Comparison of ENCODE assay signal across 9 cellular contexts in the genomic region with DNA sequence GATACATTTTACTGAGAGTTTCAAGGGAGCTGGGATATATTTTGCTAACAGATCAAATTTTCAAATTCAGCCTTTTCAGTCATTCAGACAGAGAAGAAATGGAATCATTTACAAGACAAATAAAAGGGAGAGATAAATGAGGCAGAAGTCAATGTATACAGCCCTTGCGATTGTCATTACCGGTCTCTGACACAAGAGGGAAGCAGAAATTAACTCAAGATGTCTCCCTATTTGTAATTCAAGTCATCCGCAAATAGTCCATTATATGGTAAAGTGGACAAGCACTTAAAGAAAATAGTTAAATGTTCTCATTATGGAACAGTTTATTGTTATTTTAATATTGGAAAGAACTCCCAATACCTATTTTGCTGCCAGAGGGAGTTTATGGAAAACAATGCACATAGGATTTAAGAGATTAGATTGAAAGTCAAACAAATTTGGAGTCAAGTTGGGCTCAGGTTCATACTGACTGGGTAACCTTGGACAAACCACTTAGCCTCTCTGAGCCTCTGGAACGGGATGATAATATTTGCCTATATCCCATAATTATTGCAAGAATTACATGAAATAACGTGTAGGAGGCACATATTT.
A peak's percentile ranks its signal among the peaks of the same experiment; 100 is the strongest.
DNase-seq lines count a peak whose midpoint lies in the region; ATAC-seq and TF ChIP-seq lines count a peak whose summit lies in the region.
"Had no signal": no experiment of that assay in that cellular context is flagged by ENCODE, and none has a peak within 500 bp of the region (broad histone marks: within the 10 kb centered on the region; RNA-seq: fewer than 3 reads in every experiment).

No MANE protein-coding gene starts in this region.

- H3K4me1 Mint-ChIP-seq in activated naive CD4-positive, alpha-beta T cell treated with anti-CD3 and anti-CD28 coated beads, Interleukin-2, amount 10 ng/mL, durations not matched to agents 7 days and 5 days, result peaks cover 30% of the 10 kb centered on the region
- H3K4me1 Mint-ChIP-seq in MCF 10A (ENCODE audit: insufficient read depth, unreplicated experiment), result peaks cover 4% of the 10 kb centered on the region
- H3K4me1 Mint-ChIP-seq in stimulated activated naive CD8-positive, alpha-beta T cell treated with anti-CD3 and anti-CD28 coated beads, Interleukin-15, amount 100 ng/mL, for 72 hours, result peaks cover 28% of the 10 kb centered on the region

- no peaks in the 10 kb centered on the region for H3K4me1 ChIP-seq in right lobe of liver

- H3K27me3 ChIP-seq in right lobe of liver, result no peaks in the 10 kb centered on the region

- WGBS in right lobe of liver (ENCODE audit: insufficient coverage, low coverage, low lambda C conversion rate, missing lambda C conversion rate), result 21% methylated on average over 5 of the region's 5 CpGs

- peak; percentile 28 for DNase-seq in activated naive CD4-positive, alpha-beta T cell treated with anti-CD3 and anti-CD28 coated beads, Interleukin-2, amount 10 ng/mL, durations not matched to agents 7 days and 5 days
- DNase-seq in activated naive CD4-positive, alpha-beta T cell treated with Interleukin-2 at 50 U/mL for 16 hours, result no peak
- peak; percentile 33 for DNase-seq in NCI-H146 (lab: John Stamatoyannopoulos, UW)
- peak; percentile 64 for DNase-seq in MCF 10A (ENCODE audit: unreplicated experiment)
- DNase-seq in right lobe of liver, result no peak
- no peak for DNase-seq in NCI-H1048 (lab: John Stamatoyannopoulos, UW)
- no peak for DNase-seq in stimulated activated naive CD8-positive, alpha-beta T cell treated with anti-CD3 and anti-CD28 coated beads, Interleukin-15, amount 100 ng/mL, for 72 hours
- DNase-seq in NCI-H774 (lab: John Stamatoyannopoulos, UW), result no peak

- H3K9me3 ChIP-seq in right lobe of liver, result no peaks in the 10 kb centered on the region

- no peaks in the 10 kb centered on the region for H3K36me3 Mint-ChIP-seq in activated naive CD4-positive, alpha-beta T cell treated with anti-CD3 and anti-CD28 coated beads, Interleukin-2, amount 10 ng/mL, durations not matched to agents 7 days and 5 days
- no peaks in the 10 kb centered on the region for H3K36me3 Mint-ChIP-seq in MCF 10A (ENCODE audit: insufficient read depth, unreplicated experiment)
- H3K36me3 Mint-ChIP-seq: activated naive CD8-positive, alpha-beta T cell had no signal

- TF ChIP-seq POLR2A in right lobe of liver (IDR thresholded peaks at IDR 0.05), result no peak

- ATAC-seq in right lobe of liver, result peak; percentile 65 to 79 (median 76)
- ATAC-seq in stimulated activated naive CD8-positive, alpha-beta T cell treated with anti-CD3 and anti-CD28 coated beads, Interleukin-15, amount 100 ng/mL, for 72 hours, result no peak

- CTCF ChIA-PET in activated naive CD4-positive, alpha-beta T cell treated with anti-CD3 and anti-CD28 coated beads, Interleukin-2, amount 10 ng/mL, durations not matched to agents 7 days and 5 days (lab: Charles Lee), result interaction anchor here (0.7 to 4.2 kb wide), 14 partner anchors 10 to 747 kb away, joined by 3 to 48 read pairs (median 6); no protein-coding TSS in a partner anchor
- CTCF ChIA-PET in MCF 10A (lab: Yijun Ruan, JAX), result interaction anchor here (0.5 to 5.7 kb wide), 26 partner anchors 9 to 749 kb away, joined by 3 to 67 read pairs (median 5); a partner anchor contains a TSS

- no peaks in the 10 kb centered on the region for H3K9me3 Mint-ChIP-seq in activated naive CD4-positive, alpha-beta T cell treated with anti-CD3 and anti-CD28 coated beads, Interleukin-2, amount 10 ng/mL, durations not matched to agents 7 days and 5 days
- H3K9me3 Mint-ChIP-seq in MCF 10A (ENCODE audit: unreplicated experiment), result no peaks in the 10 kb centered on the region
- H3K9me3 Mint-ChIP-seq in stimulated activated naive CD8-positive, alpha-beta T cell treated with anti-CD3 and anti-CD28 coated beads, Interleukin-15, amount 100 ng/mL, for 72 hours, result no peaks in the 10 kb centered on the region

- no peak overlapping the region for H3K4me3 ChIP-seq in right lobe of liver

- intact Hi-C loops in MCF 10A (cut with micrococcal nuclease), result loop anchor here (1.0 to 5.0 kb wide), 3 partner anchors 113 to 748 kb away; no protein-coding TSS in a partner anchor
- intact Hi-C loops in right lobe of liver (cut with DNase I), result loop anchor here in 1 of 2 donors (10.0 kb wide), 1 partner anchor 245 kb away; no protein-coding TSS in a partner anchor

- no peaks in the 10 kb centered on the region for H3K36me3 ChIP-seq in right lobe of liver

- POLR2A ChIA-PET in MCF 10A (lab: Yijun Ruan, JAX), result interaction anchor here (0.6 to 2.1 kb wide), 3 partner anchors 192 to 752 kb away, joined by 3 to 8 read pairs (median 7); no protein-coding TSS in a partner anchor

- no peak overlapping the region for H3K27ac Mint-ChIP-seq in activated naive CD4-positive, alpha-beta T cell treated with anti-CD3 and anti-CD28 coated beads, Interleukin-2, amount 10 ng/mL, durations not matched to agents 7 days and 5 days
- no peak overlapping the region for H3K27ac Mint-ChIP-seq in MCF 10A (ENCODE audit: low read depth, unreplicated experiment)
- no peak overlapping the region for H3K27ac Mint-ChIP-seq in stimulated activated naive CD8-positive, alpha-beta T cell treated with anti-CD3 and anti-CD28 coated beads, Interleukin-15, amount 100 ng/mL, for 72 hours
- H3K27ac Mint-ChIP-seq: activated naive CD8-positive, alpha-beta T cell had no signal

- H3K27me3 Mint-ChIP-seq in activated naive CD4-positive, alpha-beta T cell treated with anti-CD3 and anti-CD28 coated beads, Interleukin-2, amount 10 ng/mL, durations not matched to agents 7 days and 5 days, result peaks cover 23% of the 10 kb centered on the region
- H3K27me3 Mint-ChIP-seq in MCF 10A (ENCODE audit: insufficient read depth, unreplicated experiment), result no peaks in the 10 kb centered on the region
- H3K27me3 Mint-ChIP-seq in stimulated activated naive CD8-positive, alpha-beta T cell treated with anti-CD3 and anti-CD28 coated beads, Interleukin-15, amount 100 ng/mL, for 72 hours, result no peaks in the 10 kb centered on the region
- H3K27me3 Mint-ChIP-seq: activated naive CD8-positive, alpha-beta T cell had no signal

- no peak overlapping the region for H3K4me3 Mint-ChIP-seq in activated naive CD4-positive, alpha-beta T cell treated with anti-CD3 and anti-CD28 coated beads, Interleukin-2, amount 10 ng/mL, durations not matched to agents 7 days and 5 days
- no peak overlapping the region for H3K4me3 Mint-ChIP-seq in MCF 10A (ENCODE audit: unreplicated experiment)
- H3K4me3 Mint-ChIP-seq in stimulated activated naive CD8-positive, alpha-beta T cell treated with anti-CD3 and anti-CD28 coated beads, Interleukin-15, amount 100 ng/mL, for 72 hours, result no peak overlapping the region
- H3K4me3 Mint-ChIP-seq: activated naive CD8-positive, alpha-beta T cell had no signal

- no peak overlapping the region for H3K27ac ChIP-seq in right lobe of liver

- no TSS peak for BruUV-seq in MCF 10A (replicated peaks; lab: Mats Ljungman, UMichigan)

- TF ChIP-seq CTCF in MCF 10A (IDR thresholded peaks at IDR 0.05; ENCODE audit: unreplicated experiment) (peak; percentile 84), right lobe of liver (IDR thresholded peaks at IDR 0.05) (peak; percentile 52 to 63 (median 62))

Comparison
In these comparisons a context has a peak if more than half of its experiments do, and no peak if none do; other contexts are left out.
1. DNase-seq: peak in activated naive CD4-positive, alpha-beta T cell treated with anti-CD3 and anti-CD28 coated beads, Interleukin-2, amount 10 ng/mL, durations not matched to agents 7 days and 5 days (single experiment), NCI-H146 (single experiment) and MCF 10A (single experiment); none in activated naive CD4-positive, alpha-beta T cell treated with Interleukin-2 at 50 U/mL for 16 hours (single experiment), right lobe of liver (0 of 3), NCI-H1048 (single experiment), stimulated activated naive CD8-positive, alpha-beta T cell treated with anti-CD3 and anti-CD28 coated beads, Interleukin-15, amount 100 ng/mL, for 72 hours (0 of 2) and NCI-H774 (single experiment).